34 cellular contexts compared by ENCODE assay signal in genomic region chr7:41000042-41000441, GRCh38.
"Had no signal": no experiment of that assay in that cellular context is flagged by ENCODE, and none has a peak within 500 bp of the region (broad histone marks: within the 10 kb centered on the region; RNA-seq: fewer than 3 reads in every experiment).

No MANE protein-coding gene starts in this region.

- DNase-seq: activated B cell treated with CpG ODN at 0.5 μM for 24 hours; activated CD4-positive, alpha-beta memory T cell treated with anti-CD3 and anti-CD28 coated beads for 36 hours; activated CD4-positive, alpha-beta T cell treated with anti-CD3 and anti-CD28 coated beads for 4 hours; activated CD4-positive, alpha-beta T cell treated with anti-CD3 and anti-CD28 coated beads, Interleukin-2, amount 10 ng/mL, durations not matched to agents 24 days and 14 days; activated CD4-positive, alpha-beta T cell treated with anti-CD3 and anti-CD28 coated beads, Interleukin-2, amount 50 U/mL, for 1 hour; activated CD4-positive, alpha-beta T cell treated with anti-CD3 and anti-CD28 coated beads, Interleukin-2, amount 50 U/mL, for 4 hours; activated CD4-positive, CD25-positive, alpha-beta regulatory T cell treated with anti-CD3 and anti-CD28 coated beads, Interleukin-2, amount 50 U/mL, for 72 hours; activated CD8-positive, alpha-beta memory T cell treated with anti-CD3 and anti-CD28 coated beads, Interleukin-2, amount 50 U/mL, for 4 hours; activated CD8-positive, alpha-beta T cell treated with anti-CD3 and anti-CD28 coated beads for 36 hours; activated effector memory CD4-positive, alpha-beta T cell treated with anti-CD3 and anti-CD28 coated beads, Interleukin-2, amount 50 U/mL, for 16 hours; activated gamma-delta T cell treated with Interleukin-2 at 50 U/mL for 16 hours; activated naive CD4-positive, alpha-beta T cell; activated naive CD4-positive, alpha-beta T cell treated with anti-CD3 and anti-CD28 coated beads for 36 hours; activated naive CD4-positive, alpha-beta T cell treated with anti-CD3 and anti-CD28 coated beads, Interleukin-2, amount 50 U/mL, for 16 hours; activated naive CD8-positive, alpha-beta T cell treated with anti-CD3 and anti-CD28 coated beads for 36 hours; activated T-cell treated with anti-CD3 and anti-CD28 coated beads for 4 hours; activated T-cell treated with anti-CD3 and anti-CD28 coated beads, Interleukin-2, amount 50 U/mL, for 1 hour; activated T-cell treated with anti-CD3 and anti-CD28 coated beads, Interleukin-2, amount 50 U/mL, for 4 hours; activated T-cell treated with anti-CD3 and anti-CD28 coated beads, Interleukin-2, amount 50 U/mL, for 72 hours; adrenal gland; amygdala; anterior cingulate cortex; caudate nucleus; cerebellar nuclear complex; T-helper 1 cell; T-helper 2 cell; T-helper 9 cell had no signal

- FAIRE-seq: bronchial epithelial cell, TTC549 had no signal

- H3K4me3 ChIP-seq: adrenal gland, ascending aorta, cardiac muscle cell had no signal

- H3K4me1 ChIP-seq: adrenal gland had no signal

- H3K27me3 ChIP-seq: adrenal gland, ascending aorta, cardiac muscle cell had no signal

- ATAC-seq: activated CD8-positive, alpha-beta T cell treated with anti-CD3 and anti-CD28 coated beads for 36 hours; activated naive CD4-positive, alpha-beta T cell treated with anti-CD3 and anti-CD28 coated beads, Interleukin-2, amount 50 U/mL, for 72 hours; activated T-cell treated with anti-CD3 and anti-CD28 coated beads, Interleukin-2, amount 50 U/mL, for 4 hours; activated T-cell treated with anti-CD3 and anti-CD28 coated beads, Interleukin-2, amount 50 U/mL, for 72 hours; activated T-helper 17 cell treated with anti-CD3 and anti-CD28 coated beads, Interleukin-2, amount 50 U/mL, for 72 hours had no signal

- H3K27ac ChIP-seq: adrenal gland, ascending aorta, cardiac muscle cell, VCaP had no signal

- H3K9me3 ChIP-seq: adrenal gland, ascending aorta had no signal

- H3K36me3 ChIP-seq: adrenal gland, ascending aorta, cardiac muscle cell had no signal
